Comparison of ENCODE assay signal across 2 cellular contexts in genomic region chr17:41860254-41860931, GRCh38.
TF ChIP-seq lines count a peak whose summit lies in the region.

No MANE protein-coding gene starts in this region.

TF ChIP-seq in SK-N-SH, 30 proteins besides CTCF, POLR2A, EP300 and RAD21 (continued from another document):
- no peak for TF ChIP-seq NFIC (IDR thresholded peaks at IDR 0.05; ENCODE audit: borderline replicate concordance)

TF ChIP-seq in SK-N-SH treated with all-trans-retinoic acid at 6 μM for 48 hours, 23 proteins besides CTCF, POLR2A, EP300 and RAD21 (continued from another document):
- TF ChIP-seq, protein P1, sequence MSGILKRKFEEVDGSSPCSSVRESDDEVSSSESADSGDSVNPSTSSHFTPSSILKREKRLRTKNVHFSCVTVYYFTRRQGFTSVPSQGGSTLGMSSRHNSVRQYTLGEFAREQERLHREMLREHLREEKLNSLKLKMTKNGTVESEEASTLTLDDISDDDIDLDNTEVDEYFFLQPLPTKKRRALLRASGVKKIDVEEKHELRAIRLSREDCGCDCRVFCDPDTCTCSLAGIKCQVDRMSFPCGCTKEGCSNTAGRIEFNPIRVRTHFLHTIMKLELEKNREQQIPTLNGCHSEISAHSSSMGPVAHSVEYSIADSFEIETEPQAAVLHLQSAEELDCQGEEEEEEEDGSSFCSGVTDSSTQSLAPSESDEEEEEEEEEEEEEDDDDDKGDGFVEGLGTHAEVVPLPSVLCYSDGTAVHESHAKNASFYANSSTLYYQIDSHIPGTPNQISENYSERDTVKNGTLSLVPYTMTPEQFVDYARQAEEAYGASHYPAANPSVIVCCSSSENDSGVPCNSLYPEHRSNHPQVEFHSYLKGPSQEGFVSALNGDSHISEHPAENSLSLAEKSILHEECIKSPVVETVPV (CRISPR knock-in tag; IDR thresholded peaks at IDR 0.05), result no peak
- TF ChIP-seq OSR1 (CRISPR knock-in tag; IDR thresholded peaks at IDR 0.05), result no peak
